In genomic region chr14:87153391-87153790, GRCh38 we compare ENCODE assay signal across 35 cellular contexts.
"Had no signal": no experiment of that assay in that cellular context is flagged by ENCODE, and none has a peak within 500 bp of the region (broad histone marks: within the 10 kb centered on the region; RNA-seq: fewer than 3 reads in every experiment).

No MANE protein-coding gene starts in this region.

- H3K36me3 ChIP-seq: ascending aorta, brain microvascular endothelial cell, breast epithelium had no signal

- H3K36me3 Mint-ChIP-seq: activated CD4-positive, alpha-beta memory T cell treated with anti-CD3 and anti-CD28 coated beads for 36 hours; activated naive CD4-positive, alpha-beta T cell treated with anti-CD3 and anti-CD28 coated beads, Interleukin-2, amount 10 ng/mL, durations not matched to agents 7 days and 5 days; activated naive CD4-positive, alpha-beta T cell treated with anti-CD3 and anti-CD28 coated beads, Interleukin-2, amount 50 U/mL, for 24 hours; activated naive CD8-positive, alpha-beta T cell; activated naive CD8-positive, alpha-beta T cell treated with anti-CD3 and anti-CD28 coated beads, Interleukin-2, amount 10 ng/mL, durations not matched to agents 7 days and 5 days had no signal

- H3K27me3 Mint-ChIP-seq: activated B cell treated with CpG ODN at 0.5 μM for 24 hours; activated CD4-positive, alpha-beta memory T cell treated with anti-CD3 and anti-CD28 coated beads for 36 hours; activated CD4-positive, alpha-beta T cell treated with anti-CD3 and anti-CD28 coated beads, Interleukin-2, amount 10 ng/mL, durations not matched to agents 24 days and 14 days; activated CD8-positive, alpha-beta T cell treated with anti-CD3 and anti-CD28 coated beads for 36 hours; activated naive CD4-positive, alpha-beta T cell treated with anti-CD3 and anti-CD28 coated beads, Interleukin-2, amount 10 ng/mL, durations not matched to agents 7 days and 5 days; activated naive CD4-positive, alpha-beta T cell treated with anti-CD3 and anti-CD28 coated beads, Interleukin-2, amount 50 U/mL, for 24 hours; activated naive CD8-positive, alpha-beta T cell; activated naive CD8-positive, alpha-beta T cell treated with anti-CD3 and anti-CD28 coated beads, Interleukin-2, amount 10 ng/mL, durations not matched to agents 7 days and 5 days; activated naive CD8-positive, alpha-beta T cell treated with anti-CD3 and anti-CD28 coated beads, Interleukin-2, amount 50 U/mL, for 24 hours; activated T-helper 17 cell treated with anti-CD3 and anti-CD28 coated beads, Interleukin-2, amount 50 U/mL, for 72 hours had no signal

- H3K4me1 ChIP-seq: ascending aorta, breast epithelium had no signal

- H3K4me3 Mint-ChIP-seq: activated B cell treated with CpG ODN at 0.5 μM for 24 hours; activated CD4-positive, alpha-beta memory T cell treated with anti-CD3 and anti-CD28 coated beads for 36 hours; activated CD4-positive, alpha-beta T cell treated with anti-CD3 and anti-CD28 coated beads, Interleukin-2, amount 10 ng/mL, durations not matched to agents 24 days and 14 days; activated CD8-positive, alpha-beta T cell treated with anti-CD3 and anti-CD28 coated beads for 36 hours; activated naive CD4-positive, alpha-beta T cell treated with anti-CD3 and anti-CD28 coated beads, Interleukin-2, amount 10 ng/mL, durations not matched to agents 7 days and 5 days; activated naive CD4-positive, alpha-beta T cell treated with anti-CD3 and anti-CD28 coated beads, Interleukin-2, amount 50 U/mL, for 24 hours; activated naive CD8-positive, alpha-beta T cell; activated naive CD8-positive, alpha-beta T cell treated with anti-CD3 and anti-CD28 coated beads, Interleukin-2, amount 10 ng/mL, durations not matched to agents 7 days and 5 days; activated naive CD8-positive, alpha-beta T cell treated with anti-CD3 and anti-CD28 coated beads, Interleukin-2, amount 50 U/mL, for 24 hours; activated T-cell treated with anti-CD3 and anti-CD28 coated beads, Interleukin-2, amount 50 U/mL, for 4 hours; activated T-cell treated with anti-CD3 and anti-CD28 coated beads, Interleukin-2, amount 50 U/mL, for 72 hours; activated T-helper 1 cell treated with anti-CD3 and anti-CD28 coated beads, Interleukin-12 subunit alpha, Interleukin-12 subunit beta, Interleukin-2, Interleukin-4 antibody, amounts not matched to agents 30 ng/mL and 10 ng/mL and 1 ng/mL, durations not matched to agents 14 hours and 24 hours and 36 hours; activated T-helper 17 cell treated with anti-CD3 and anti-CD28 coated beads, Interleukin-2, amount 50 U/mL, for 72 hours; T-helper 1 cell treated with Interleukin-12 subunit alpha and Interleukin-12 subunit beta and Interleukin-4 antibody, amounts not matched to agents 30 μg/mL and 1 μg/mL, for 36 hours; T-helper 2 cell treated with Interferon-gamma antibody and Interleukin-4, amounts not matched to agents 5 μg/mL and 100 μg/mL, for 36 hours had no signal

- H3K9me3 Mint-ChIP-seq: activated CD4-positive, alpha-beta T cell treated with anti-CD3 and anti-CD28 coated beads, Interleukin-2, amount 10 ng/mL, durations not matched to agents 24 days and 14 days; activated naive CD4-positive, alpha-beta T cell treated with anti-CD3 and anti-CD28 coated beads, Interleukin-2, amount 50 U/mL, for 24 hours had no signal

- H3K27me3 ChIP-seq: ascending aorta, body of pancreas, brain microvascular endothelial cell, breast epithelium had no signal

- H3K4me1 Mint-ChIP-seq: activated B cell treated with CpG ODN at 0.5 μM for 24 hours; activated CD4-positive, alpha-beta T cell treated with anti-CD3 and anti-CD28 coated beads, Interleukin-2, amount 10 ng/mL, durations not matched to agents 24 days and 14 days; activated naive CD4-positive, alpha-beta T cell treated with anti-CD3 and anti-CD28 coated beads, Interleukin-2, amount 10 ng/mL, durations not matched to agents 7 days and 5 days; activated naive CD4-positive, alpha-beta T cell treated with anti-CD3 and anti-CD28 coated beads, Interleukin-2, amount 50 U/mL, for 24 hours; activated naive CD8-positive, alpha-beta T cell treated with anti-CD3 and anti-CD28 coated beads, Interleukin-2, amount 10 ng/mL, durations not matched to agents 7 days and 5 days; activated naive CD8-positive, alpha-beta T cell treated with anti-CD3 and anti-CD28 coated beads, Interleukin-2, amount 50 U/mL, for 24 hours; activated T-helper 17 cell treated with anti-CD3 and anti-CD28 coated beads, Interleukin-2, amount 50 U/mL, for 72 hours had no signal

- H3K4me3 ChIP-seq: ascending aorta, body of pancreas, breast epithelium had no signal

- H3K27ac Mint-ChIP-seq: activated B cell treated with CpG ODN at 0.5 μM for 24 hours; activated CD4-positive, alpha-beta memory T cell treated with anti-CD3 and anti-CD28 coated beads for 36 hours; activated CD4-positive, alpha-beta T cell treated with anti-CD3 and anti-CD28 coated beads, Interleukin-2, amount 10 ng/mL, durations not matched to agents 24 days and 14 days; activated CD8-positive, alpha-beta T cell treated with anti-CD3 and anti-CD28 coated beads for 36 hours; activated naive CD4-positive, alpha-beta T cell treated with anti-CD3 and anti-CD28 coated beads, Interleukin-2, amount 10 ng/mL, durations not matched to agents 7 days and 5 days; activated naive CD4-positive, alpha-beta T cell treated with anti-CD3 and anti-CD28 coated beads, Interleukin-2, amount 50 U/mL, for 24 hours; activated naive CD8-positive, alpha-beta T cell; activated naive CD8-positive, alpha-beta T cell treated with anti-CD3 and anti-CD28 coated beads, Interleukin-2, amount 10 ng/mL, durations not matched to agents 7 days and 5 days; activated naive CD8-positive, alpha-beta T cell treated with anti-CD3 and anti-CD28 coated beads, Interleukin-2, amount 50 U/mL, for 24 hours; activated T-cell treated with anti-CD3 and anti-CD28 coated beads, Interleukin-2, amount 50 U/mL, for 72 hours; activated T-helper 1 cell treated with anti-CD3 and anti-CD28 coated beads, Interleukin-12 subunit alpha, Interleukin-12 subunit beta, Interleukin-2, Interleukin-4 antibody, amounts not matched to agents 30 ng/mL and 10 ng/mL and 1 ng/mL, durations not matched to agents 14 hours and 24 hours and 36 hours; activated T-helper 17 cell treated with anti-CD3 and anti-CD28 coated beads, Interleukin-2, amount 50 U/mL, for 72 hours; T-helper 1 cell treated with Interleukin-12 subunit alpha and Interleukin-12 subunit beta and Interleukin-4 antibody, amounts not matched to agents 30 μg/mL and 1 μg/mL, for 36 hours; T-helper 2 cell treated with Interferon-gamma antibody and Interleukin-4, amounts not matched to agents 5 μg/mL and 100 μg/mL, for 36 hours had no signal

- DNase-seq: activated B cell treated with CpG ODN at 0.5 μM for 24 hours; activated CD4-positive, alpha-beta memory T cell treated with anti-CD3 and anti-CD28 coated beads for 36 hours; activated CD4-positive, alpha-beta T cell treated with anti-CD3 and anti-CD28 coated beads for 4 hours; activated CD4-positive, alpha-beta T cell treated with anti-CD3 and anti-CD28 coated beads, Interleukin-2, amount 10 ng/mL, durations not matched to agents 24 days and 14 days; activated CD4-positive, alpha-beta T cell treated with anti-CD3 and anti-CD28 coated beads, Interleukin-2, amount 50 U/mL, for 1 hour; activated CD4-positive, alpha-beta T cell treated with anti-CD3 and anti-CD28 coated beads, Interleukin-2, amount 50 U/mL, for 4 hours; activated CD4-positive, CD25-positive, alpha-beta regulatory T cell treated with anti-CD3 and anti-CD28 coated beads, Interleukin-2, amount 50 U/mL, for 72 hours; activated CD8-positive, alpha-beta memory T cell treated with anti-CD3 and anti-CD28 coated beads, Interleukin-2, amount 50 U/mL, for 4 hours; activated CD8-positive, alpha-beta T cell treated with anti-CD3 and anti-CD28 coated beads for 36 hours; activated effector memory CD4-positive, alpha-beta T cell treated with Interleukin-2 at 50 U/mL for 16 hours; activated gamma-delta T cell; activated naive CD4-positive, alpha-beta T cell treated with anti-CD3 and anti-CD28 coated beads, Interleukin-2, amount 10 ng/mL, durations not matched to agents 7 days and 5 days; activated naive CD4-positive, alpha-beta T cell treated with Interleukin-2 at 50 U/mL for 16 hours; activated naive CD8-positive, alpha-beta T cell treated with anti-CD3 and anti-CD28 coated beads, Interleukin-2, amount 10 ng/mL, durations not matched to agents 7 days and 5 days; activated naive CD8-positive, alpha-beta T cell treated with anti-CD3 and anti-CD28 coated beads, Interleukin-2, amount 50 U/mL, for 24 hours; activated T-cell treated with anti-CD3 and anti-CD28 coated beads for 4 hours; activated T-cell treated with anti-CD3 and anti-CD28 coated beads, Interleukin-2, amount 50 U/mL, for 1 hour; activated T-cell treated with anti-CD3 and anti-CD28 coated beads, Interleukin-2, amount 50 U/mL, for 4 hours; activated T-cell treated with anti-CD3 and anti-CD28 coated beads, Interleukin-2, amount 50 U/mL, for 72 hours; anterior cingulate cortex; brain microvascular endothelial cell; central memory CD4-positive, alpha-beta T cell; T-helper 1 cell; T-helper 2 cell; T-helper 9 cell had no signal

- H3K9me3 ChIP-seq: ascending aorta, body of pancreas, breast epithelium had no signal

- H3K27ac ChIP-seq: ascending aorta, body of pancreas, brain microvascular endothelial cell, breast epithelium, VCaP had no signal
